ENCODE assay signal across 1 cellular context in the genomic region with DNA sequence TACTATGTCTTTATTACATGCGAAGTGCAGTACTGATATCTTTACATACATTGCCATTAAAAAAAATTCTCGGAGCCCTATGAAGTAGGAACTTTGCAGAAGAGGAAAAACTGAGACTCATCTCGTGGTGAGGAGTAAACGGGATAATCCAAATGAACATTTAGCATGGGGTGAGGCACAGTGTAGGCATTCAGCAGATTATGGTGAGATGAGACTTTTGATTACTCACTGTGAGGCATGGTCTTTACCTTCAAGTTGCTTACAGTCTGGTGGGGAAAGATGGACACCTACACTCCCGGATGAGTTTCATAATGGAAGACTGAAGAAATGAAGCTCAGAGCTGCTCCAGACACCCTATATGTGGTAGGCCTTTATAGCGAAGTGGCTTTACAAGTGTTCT.
TF ChIP-seq lines count a peak whose summit lies in the region.

No MANE protein-coding gene starts in this region.

TF ChIP-seq in GM23338, 12 proteins besides CTCF, POLR2A, EP300 and RAD21 (continued from another document):
- TF ChIP-seq ETS1 (IDR thresholded peaks at IDR 0.05) (no peak), REST (IDR thresholded peaks at IDR 0.05; ENCODE audit: unreplicated experiment) (no peak), EZH2phosphoT487 (IDR thresholded peaks at IDR 0.05; ENCODE audit: unreplicated experiment) (no peak), EZH2 (IDR thresholded peaks at IDR 0.05; ENCODE audit: low read depth, unreplicated experiment) (no peak), ZNF114 (CRISPR knock-in tag; IDR thresholded peaks at IDR 0.05) (no peak), ZNF331 (CRISPR knock-in tag; IDR thresholded peaks at IDR 0.05; ENCODE audit: low read depth) (no peak)
